8 cellular contexts compared by ENCODE assay signal in the genomic region with DNA sequence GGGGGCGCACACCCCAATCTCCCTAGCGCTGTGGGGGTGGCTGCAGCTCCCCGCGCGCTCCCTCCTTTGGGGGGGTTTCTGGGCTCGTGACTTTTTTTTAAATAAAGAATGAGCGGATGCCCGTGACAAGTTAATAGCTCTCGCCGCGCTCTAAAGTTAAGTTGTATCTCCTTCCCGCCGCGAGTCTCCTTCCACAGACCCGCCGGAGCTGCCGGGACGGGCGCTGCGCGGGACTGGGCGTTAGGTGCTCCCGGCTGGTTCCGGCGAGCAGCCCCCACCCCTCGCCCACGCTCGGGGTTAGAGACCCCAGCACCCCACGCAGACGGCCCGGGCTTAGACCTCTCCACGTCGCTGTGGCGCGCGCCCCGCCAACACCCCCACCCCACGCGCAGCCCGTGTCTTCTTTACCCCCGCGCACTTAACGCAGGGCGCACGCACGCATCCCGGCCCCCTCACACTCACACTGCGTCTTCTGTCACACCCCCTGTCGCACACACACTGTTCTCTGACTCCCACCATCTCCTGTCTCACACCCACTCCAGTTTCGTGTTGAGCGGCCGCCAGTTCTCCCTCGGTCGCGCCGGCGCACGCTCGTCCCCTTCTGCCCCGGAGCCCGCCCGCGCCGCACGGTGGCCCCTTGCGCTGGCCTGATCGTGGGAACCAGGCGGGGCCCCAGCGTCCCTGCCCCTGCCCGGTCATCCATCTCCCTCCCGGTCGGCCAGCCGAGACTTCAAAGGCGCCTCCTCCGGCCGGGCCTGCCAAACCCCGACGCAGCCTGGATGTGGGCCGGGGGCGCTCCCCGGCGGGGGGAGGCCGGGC.
A peak's percentile ranks its signal among the peaks of the same experiment; 100 is the strongest.
DNase-seq lines count a peak whose midpoint lies in the region; ATAC-seq and TF ChIP-seq lines count a peak whose summit lies in the region.

No MANE protein-coding gene starts in this region.

- peaks cover 13% of the 10 kb centered on the region for H3K27me3 ChIP-seq in colonic mucosa

- intact Hi-C loops in colonic mucosa (cut with DNase I) = no loop called here

- H3K27ac ChIP-seq in SK-N-MC (0 out of 2 replicates have a peak overlapping the region, but pooled peaks have one; percentile 42), colonic mucosa (no peak overlapping the region)

- in situ Hi-C loops in ACHN (cut with HindIII; ENCODE audit: low pct_ligation_motif_present, low pct_unique_long_range_greater_than_20kb, low sequenced_read_pairs) = no loop called here

- peak; percentile 36 for ATAC-seq in GM21360 (IDR thresholded peaks at IDR 0.05; ENCODE audit: unreplicated experiment)
- no peak for ATAC-seq in GM21515 (IDR thresholded peaks at IDR 0.05; ENCODE audit: unreplicated experiment)

- H3K36me3 ChIP-seq in SK-N-MC (ENCODE audit: insufficient read depth, low read length) (no peaks in the 10 kb centered on the region), colonic mucosa (no peaks in the 10 kb centered on the region)

- H3K4me1 ChIP-seq in colonic mucosa = no peaks in the 10 kb centered on the region

- peak overlapping the region; percentile 72 for H3K9ac ChIP-seq in SK-N-MC (ENCODE audit: insufficient read length)
- peak overlapping the region in 1 of 2 donors; percentile 24 for H3K9ac ChIP-seq in colonic mucosa (ENCODE audit: low read depth in 2 of 2, low read length in 2 of 2)

- H3K4me3 ChIP-seq in SK-N-MC = peak overlapping the region; percentile 86
- H3K4me3 ChIP-seq in colonic mucosa = peak overlapping the region; percentile 63

- DNase-seq in ACHN = peak; percentile 62
- DNase-seq in SK-N-MC (ENCODE audit: low read depth, low spot score) = no peak
- no peak for DNase-seq in colonic mucosa
- peak; percentile 96 for DNase-seq in left kidney (ENCODE audit: low read depth, low spot score)
- DNase-seq in stimulated activated CD8-positive, alpha-beta memory T cell treated with anti-CD3 and anti-CD28 coated beads, Interleukin-4, amount 100 ng/mL, for 24 hours (ENCODE audit: low read depth) = peak; percentile 4
- DNase-seq in NK-92 (lab: John Stamatoyannopoulos, UW; ENCODE audit: unreplicated experiment) = no peak

- H3K9me3 ChIP-seq in SK-N-MC (ENCODE audit: low read depth, low read length) = no peaks in the 10 kb centered on the region
- H3K9me3 ChIP-seq in colonic mucosa = no peaks in the 10 kb centered on the region

- no peak for TF ChIP-seq CTCF in colonic mucosa (IDR thresholded peaks at IDR 0.05)

Comparison
In these comparisons a context has a peak if more than half of its experiments do, and no peak if none do; other contexts are left out.
1. DNase-seq: peak in ACHN (single experiment), left kidney (single experiment) and stimulated activated CD8-positive, alpha-beta memory T cell treated with anti-CD3 and anti-CD28 coated beads, Interleukin-4, amount 100 ng/mL, for 24 hours (single experiment); none in SK-N-MC (single experiment), colonic mucosa (single experiment) and NK-92 (single experiment).